ENCODE assay signal across 1 cellular context in the genomic region with DNA sequence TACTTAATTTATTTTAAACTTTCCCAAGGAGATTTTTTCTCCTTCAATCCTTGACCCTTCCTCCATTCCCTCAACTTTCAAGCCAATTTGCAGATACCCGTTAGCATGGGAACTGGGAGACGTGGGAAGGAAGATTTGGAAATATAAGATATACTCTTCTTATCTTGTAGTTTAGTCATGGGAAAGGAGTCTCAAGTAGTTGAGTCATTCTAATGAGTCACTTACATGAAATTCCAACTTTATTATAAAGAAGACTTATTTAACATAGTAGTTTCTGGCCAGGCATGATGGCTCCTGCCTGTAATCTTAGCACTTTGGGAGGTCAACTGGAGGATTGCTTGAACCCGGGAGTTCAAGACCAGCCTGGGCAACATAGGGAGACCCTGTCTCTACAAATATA.
TF ChIP-seq lines count a peak whose summit lies in the region.

No MANE protein-coding gene starts in this region.

TF ChIP-seq in IMR-90, 13 proteins besides CTCF, POLR2A, EP300 and RAD21:
- TF ChIP-seq MXI1 (IDR thresholded peaks at IDR 0.05; ENCODE audit: borderline replicate concordance, low read depth, low read length) (no peak), CHD1 (IDR thresholded peaks at IDR 0.05; ENCODE audit: low read depth, low read length) (no peak), NFE2L2 (IDR thresholded peaks at IDR 0.05; ENCODE audit: low read depth, low read length) (no peak), BHLHE40 (IDR thresholded peaks at IDR 0.05; ENCODE audit: low read depth, low read length) (peak; percentile 41; the same call in 1 of the 2 replicates), MAZ (IDR thresholded peaks at IDR 0.05; ENCODE audit: borderline replicate concordance, low read depth, low read length) (no peak), SMC3 (IDR thresholded peaks at IDR 0.05; ENCODE audit: low read depth, low read length) (no peak), MAFK (IDR thresholded peaks at IDR 0.05; ENCODE audit: low read depth, low read length) (no peak), RFX5 (IDR thresholded peaks at IDR 0.05; ENCODE audit: low read depth, low read length) (no peak), FOS (IDR thresholded peaks at IDR 0.05; ENCODE audit: low read depth, low read length) (peak; percentile 98), CEBPB (IDR thresholded peaks at IDR 0.05; ENCODE audit: low read depth, low read length) (peak; percentile 71), RCOR1 (IDR thresholded peaks at IDR 0.05; ENCODE audit: insufficient replicate concordance, low read length) (peak; percentile 80)
- TF ChIP-seq, protein P1, sequence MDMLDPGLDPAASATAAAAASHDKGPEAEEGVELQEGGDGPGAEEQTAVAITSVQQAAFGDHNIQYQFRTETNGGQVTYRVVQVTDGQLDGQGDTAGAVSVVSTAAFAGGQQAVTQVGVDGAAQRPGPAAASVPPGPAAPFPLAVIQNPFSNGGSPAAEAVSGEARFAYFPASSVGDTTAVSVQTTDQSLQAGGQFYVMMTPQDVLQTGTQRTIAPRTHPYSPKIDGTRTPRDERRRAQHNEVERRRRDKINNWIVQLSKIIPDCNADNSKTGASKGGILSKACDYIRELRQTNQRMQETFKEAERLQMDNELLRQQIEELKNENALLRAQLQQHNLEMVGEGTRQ (IDR thresholded peaks at IDR 0.05; ENCODE audit: low read depth, low read length) = no peak
- TF ChIP-seq, protein P2, sequence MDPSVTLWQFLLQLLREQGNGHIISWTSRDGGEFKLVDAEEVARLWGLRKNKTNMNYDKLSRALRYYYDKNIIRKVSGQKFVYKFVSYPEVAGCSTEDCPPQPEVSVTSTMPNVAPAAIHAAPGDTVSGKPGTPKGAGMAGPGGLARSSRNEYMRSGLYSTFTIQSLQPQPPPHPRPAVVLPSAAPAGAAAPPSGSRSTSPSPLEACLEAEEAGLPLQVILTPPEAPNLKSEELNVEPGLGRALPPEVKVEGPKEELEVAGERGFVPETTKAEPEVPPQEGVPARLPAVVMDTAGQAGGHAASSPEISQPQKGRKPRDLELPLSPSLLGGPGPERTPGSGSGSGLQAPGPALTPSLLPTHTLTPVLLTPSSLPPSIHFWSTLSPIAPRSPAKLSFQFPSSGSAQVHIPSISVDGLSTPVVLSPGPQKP (IDR thresholded peaks at IDR 0.05; ENCODE audit: borderline replicate concordance, low read depth, low read length) = no peak
